8 cellular contexts compared by ENCODE assay signal in the genomic region with DNA sequence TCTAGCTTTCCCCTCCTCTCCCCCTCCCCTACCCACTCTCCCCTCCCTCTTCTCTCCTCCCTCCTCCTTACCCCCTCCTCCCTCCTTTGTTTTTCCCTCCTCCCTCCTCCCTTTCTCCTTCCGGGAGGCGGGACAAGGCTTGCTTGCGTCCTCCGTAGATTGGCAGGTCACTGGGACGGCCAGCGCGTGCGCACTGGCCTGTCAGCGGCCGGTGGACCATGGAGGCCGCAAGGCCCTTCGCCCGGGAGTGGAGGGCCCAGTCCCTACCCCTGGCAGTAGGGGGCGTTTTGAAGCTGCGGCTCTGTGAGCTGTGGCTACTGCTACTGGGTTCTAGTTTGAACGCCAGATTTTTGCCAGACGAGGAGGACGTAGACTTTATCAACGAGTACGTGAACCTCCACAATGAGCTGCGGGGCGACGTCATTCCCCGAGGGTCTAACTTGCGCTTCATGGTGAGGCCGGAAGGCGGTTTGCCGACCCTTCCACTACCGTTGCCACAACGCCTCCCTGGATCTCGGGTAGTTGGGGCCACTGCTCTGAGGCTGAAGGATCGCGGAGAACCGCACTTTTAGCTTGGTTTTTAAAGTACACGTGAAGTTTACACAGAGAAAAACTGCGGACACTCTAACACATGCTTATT. TPM values are rescaled to one million over a fixed set of nuclear protein-coding genes. Genes with fewer than 3 reads are reported as not detected.
DNase-seq lines count a peak whose midpoint lies in the region; ATAC-seq and TF ChIP-seq lines count a peak whose summit lies in the region.

GLIPR1L2 (plus strand) TSS at position 191 of the 640 bp plus-strand sequence; CDS start at position 219, 28 bp downstream.

- WGBS in hepatocyte (ENCODE audit: low lambda C conversion rate, missing lambda C conversion rate) = 12% methylated on average over 36 of the region's 36 CpGs

- no peaks in the 10 kb centered on the region for H3K27me3 ChIP-seq in hepatocyte

- peak; percentile 83 for TF ChIP-seq CTCF in hepatocyte (IDR thresholded peaks at IDR 0.05; ENCODE audit: poor library complexity)

- H3K27ac ChIP-seq in hepatocyte = peak within 1 kb of the TSS; percentile 76

- no peaks in the 10 kb centered on the region for H3K79me2 ChIP-seq in hepatocyte

- peak; percentile 53 for DNase-seq in NCI-H1694 treated with DMSO at 0.1 percent for 48 hours (lab: John Stamatoyannopoulos, UW)
- peak; percentile 69 for DNase-seq in T-helper 9 cell
- peak; percentile 100 for DNase-seq in astrocyte of the hippocampus (ENCODE audit: low read depth, low spot score)
- peak; percentile 97 for DNase-seq in hepatocyte (ENCODE audit: low spot score)
- peak; percentile 95 for DNase-seq in renal cortical epithelial cell (ENCODE audit: low read depth)
- DNase-seq in Kasumi-1 (lab: John Stamatoyannopoulos, UW) = no peak

- no peaks in the 10 kb centered on the region for H4K20me1 ChIP-seq in hepatocyte (ENCODE audit: insufficient read depth, poor library complexity, severe bottlenecking)

- H2AFZ ChIP-seq in hepatocyte = peak within 1 kb of the TSS; percentile 82

- peak; percentile 96 for ATAC-seq in HG02885 (IDR thresholded peaks at IDR 0.05; ENCODE audit: poor library complexity, unreplicated experiment)

- H3K4me1 ChIP-seq in hepatocyte (ENCODE audit: insufficient read depth) = no peaks in the 10 kb centered on the region

- H3K36me3 ChIP-seq in hepatocyte (replicated peaks; ENCODE audit: insufficient read depth, low read depth) = no peaks in the 10 kb centered on the region

- H3K4me3 ChIP-seq in hepatocyte = peak within 1 kb of the TSS; percentile 28

- peak; percentile 34 for TF ChIP-seq POLR2A in GM15510 (IDR thresholded peaks at IDR 0.05; ENCODE audit: borderline replicate concordance, extremely low read depth, insufficient read length)

- H3K4me2 ChIP-seq in hepatocyte = peak within 1 kb of the TSS; percentile 77

- H3K9me2 ChIP-seq in hepatocyte (replicated peaks; ENCODE audit: insufficient read depth) = no peaks in the 10 kb centered on the region

- H3K9me3 ChIP-seq in hepatocyte (ENCODE audit: low read depth) = no peaks in the 10 kb centered on the region

RNA-seq across cellular contexts. Expression of gene GLIPR1L2, which starts in this region (rescaled TPM):
- total RNA-seq in hepatocyte (1.1 TPM in 1 of 2 replicates, not detected in the other), renal cortical epithelial cell (0.17 and 0.65 TPM in 2 replicates)
- polyA plus RNA-seq in hepatocyte = 0.86 and 0.92 TPM in 2 replicates

Comparison
In these comparisons a context has a peak if more than half of its experiments do, and no peak if none do; other contexts are left out.
1. Peak in DNase-seq in renal cortical epithelial cell; RNA of the gene not detected or under 1 TPM.
2. DNase-seq: peak in NCI-H1694 treated with DMSO at 0.1 percent for 48 hours (single experiment), T-helper 9 cell (single experiment), astrocyte of the hippocampus (single experiment) and hepatocyte (single experiment); none in Kasumi-1 (0 of 2).